In genomic region chr6:99393366-99393697, GRCh38 we compare ENCODE assay signal across 8 cellular contexts. TPM values are rescaled to one million over a fixed set of nuclear protein-coding genes. Genes with fewer than 3 reads are reported as not detected.
DNase-seq lines count a peak whose midpoint lies in the region; ATAC-seq and TF ChIP-seq lines count a peak whose summit lies in the region.

No MANE protein-coding gene starts in this region.

- H3K27me3 ChIP-seq in adipocyte (replicated peaks; ENCODE audit: control insufficient read depth, insufficient read depth, low read length) (no peaks in the 10 kb centered on the region), tibial artery (no peaks in the 10 kb centered on the region)

- peaks cover 5% of the 10 kb centered on the region for H3K4me1 ChIP-seq in adipocyte (ENCODE audit: control insufficient read depth, insufficient read depth, low read length)
- peaks cover 0 to 6% (median 0%) of the 10 kb centered on the region in 4 donors for H3K4me1 ChIP-seq in tibial artery

- no peaks in the 10 kb centered on the region for H3K9me3 ChIP-seq in adipocyte (ENCODE audit: control insufficient read depth, low read length)
- no peaks in the 10 kb centered on the region for H3K9me3 ChIP-seq in tibial artery

- ATAC-seq in Right ventricle myocardium superior (ENCODE audit: poor library complexity) = peak; percentile 7
- ATAC-seq in left ventricle myocardium superior = no peak
- ATAC-seq in HG03175 (IDR thresholded peaks at IDR 0.05; ENCODE audit: unreplicated experiment) = peak; percentile 25
- peak; percentile 3 for ATAC-seq in left colon

- H3K9ac ChIP-seq in adipocyte (ENCODE audit: low read length) = peak overlapping the region; percentile 93

- TF ChIP-seq CTCF in tibial artery (IDR thresholded peaks at IDR 0.05) = no peak

- intact Hi-C loops in Right ventricle myocardium superior (cut with DNase I) = no loop called here
- intact Hi-C loops in left ventricle myocardium superior (cut with micrococcal nuclease) = no loop called here
- intact Hi-C loops in left colon (cut with DNase I, micrococcal nuclease) = no loop called here
- intact Hi-C loops in tibial artery (cut with DNase I; ENCODE audit: low total_unique reads) = loop anchor here (5.0 kb wide), 1 partner anchor 61 kb away; no protein-coding TSS in a partner anchor

- peak overlapping the region; percentile 84 to 89 for H3K27ac ChIP-seq in tibial artery

- H3K36me3 ChIP-seq in adipocyte (ENCODE audit: control insufficient read depth, insufficient read depth, low read length, severe bottlenecking) = peaks cover 15% of the 10 kb centered on the region
- H3K36me3 ChIP-seq in tibial artery = peaks cover 5 to 12% (median 6%) of the 10 kb centered on the region in 3 donors

- H3K4me3 ChIP-seq in adipocyte (ENCODE audit: low read length) (peak overlapping the region; percentile 88), tibial artery (peak overlapping the region; percentile 86)

- DNase-seq in Right ventricle myocardium superior (no peak), left ventricle myocardium superior (no peak), adipocyte (ENCODE audit: low read depth) (no peak), left colon (no peak), tibial artery (no peak), cerebellum (ENCODE audit: low spot score) (no peak), ecto neural progenitor cell (ENCODE audit: low spot score) (no peak)

RNA-seq across cellular contexts. Expression of gene COQ3, which starts 0.7 kb away (rescaled TPM):
- total RNA-seq in Right ventricle myocardium superior = 39.7 TPM
- 33.8 TPM for total RNA-seq in left ventricle myocardium superior
- total RNA-seq in left colon = 10 to 100 TPM in 1 of 2 donors, 1 to 10 TPM in 1; 8.3 to 11.6 TPM
- 5.5 TPM for total RNA-seq in cerebellum

RNA-seq across cellular contexts. Expression of gene PNISR, which starts 31.8 kb away (rescaled TPM):
- total RNA-seq in Right ventricle myocardium superior (48.5 TPM), left ventricle myocardium superior (54.6 TPM), left colon (10 to 100 TPM; 70.0 to 72.9 TPM), cerebellum (223 TPM)

RNA-seq across cellular contexts. Expression of gene FAXC, which starts 43.9 kb away (rescaled TPM):
- total RNA-seq in Right ventricle myocardium superior (not detected), left ventricle myocardium superior (not detected), left colon (1 to 10 TPM in 1 of 2 donors, under 1 TPM in 1; 0.73 to 3.0 TPM), cerebellum (36.3 TPM)
